In genomic region chr17:40312131-40312731, GRCh38 we compare ENCODE assay signal across 10 cellular contexts. TPM values are rescaled to one million over a fixed set of nuclear protein-coding genes. Genes with fewer than 3 reads are reported as not detected.
A peak's percentile ranks its signal among the peaks of the same experiment; 100 is the strongest.
DNase-seq lines count a peak whose midpoint lies in the region; ATAC-seq and TF ChIP-seq lines count a peak whose summit lies in the region.
"Had no signal": no experiment of that assay in that cellular context is flagged by ENCODE, and none has a peak within 500 bp of the region (broad histone marks: within the 10 kb centered on the region; RNA-seq: fewer than 3 reads in every experiment).

No MANE protein-coding gene starts in this region.

- ATAC-seq in body of pancreas = no peak
- no peak for ATAC-seq in memory B cell (ENCODE audit: low read depth)
- ATAC-seq in upper lobe of left lung (ENCODE audit: low FRiP score in 2 of 2) = no peak
- ATAC-seq in GM18511 (IDR thresholded peaks at IDR 0.05; ENCODE audit: unreplicated experiment) = no peak
- ATAC-seq in sciatic nerve = no peak
- no peak for ATAC-seq in GM19351 (IDR thresholded peaks at IDR 0.05; ENCODE audit: unreplicated experiment)

- H3K4me1 ChIP-seq in body of pancreas (peaks cover 83% of the 10 kb centered on the region), upper lobe of left lung (peaks cover 96 to 100% (median 99%) of the 10 kb centered on the region in 4 donors)

- TF ChIP-seq POLR2A in body of pancreas (IDR thresholded peaks at IDR 0.05) (no peak), upper lobe of left lung (IDR thresholded peaks at IDR 0.05) (no peak)

- H3K27me3 ChIP-seq in body of pancreas (no peaks in the 10 kb centered on the region), upper lobe of left lung (no peaks in the 10 kb centered on the region)

- H3K9me3 ChIP-seq in body of pancreas = no peaks in the 10 kb centered on the region
- H3K9me3 ChIP-seq in upper lobe of left lung = no peaks in the 10 kb centered on the region

- peak overlapping the region; percentile 75 for H3K27ac Mint-ChIP-seq in memory B cell

- H3K9me3 Mint-ChIP-seq in memory B cell = no peaks in the 10 kb centered on the region

- no peaks in the 10 kb centered on the region for H3K36me3 ChIP-seq in body of pancreas (replicated peaks in 1 of 2; ENCODE audit: insufficient read depth in 1 of 2, low read depth in 2 of 2)
- H3K36me3 ChIP-seq in upper lobe of left lung = no peaks in the 10 kb centered on the region

- peaks cover 48% of the 10 kb centered on the region for H3K4me1 Mint-ChIP-seq in memory B cell

- H3K27ac ChIP-seq in body of pancreas (peak overlapping the region in 3 of 4 donors; percentile 64 to 89 (median 78)), upper lobe of left lung (peak overlapping the region; percentile 69 to 89 (median 81))

- no peak for TF ChIP-seq EP300 in upper lobe of left lung (IDR thresholded peaks at IDR 0.05)

- 32 to 46% methylated on average over 4 to 7 of the region's 7 CpGs for WGBS in body of pancreas, 2 donors
- WGBS in upper lobe of left lung, 2 donors = 17 to 20% methylated on average over 5 to 7 of the region's 7 CpGs

- H3K4me3 ChIP-seq in body of pancreas (no peak overlapping the region), upper lobe of left lung (no peak overlapping the region)

- peak; percentile 26 for DNase-seq in activated CD4-positive, CD25-positive, alpha-beta regulatory T cell treated with anti-CD3 and anti-CD28 coated beads, Interleukin-2, amount 50 U/mL, for 72 hours
- no peak for DNase-seq in activated CD4-positive, CD25-positive, alpha-beta regulatory T cell (lab: John Stamatoyannopoulos, UW)
- DNase-seq in body of pancreas = no peak
- no peak for DNase-seq in memory B cell (ENCODE audit: low spot score in 2 of 2)
- no peak for DNase-seq in upper lobe of left lung
- no peak for DNase-seq in sciatic nerve (ENCODE audit: low spot score)
- DNase-seq: activated T-cell treated with anti-CD3 and anti-CD28 coated beads, Interleukin-2, amount 50 U/mL, for 48 hours; trophoblast cell had no signal

- TF ChIP-seq CTCF in body of pancreas (IDR thresholded peaks at IDR 0.05) (no peak), upper lobe of left lung (IDR thresholded peaks at IDR 0.05) (no peak)

- intact Hi-C loops in body of pancreas (cut with DNase I) (no loop called here), sciatic nerve (cut with DNase I) (no loop called here)

- H3K36me3 Mint-ChIP-seq in memory B cell = no peaks in the 10 kb centered on the region

- no peaks in the 10 kb centered on the region for H3K27me3 Mint-ChIP-seq in memory B cell

- no peak overlapping the region for H3K4me3 Mint-ChIP-seq in memory B cell

RNA-seq across cellular contexts. Expression of gene RARA, which starts 3.3 kb away (rescaled TPM):
- 10 to 100 TPM; 11.4 to 13.8 TPM for total RNA-seq in body of pancreas
- 10 to 100 TPM; 45.7 to 95.6 (median 85.9) TPM for total RNA-seq in upper lobe of left lung
- total RNA-seq in sciatic nerve = 74.4 TPM

RNA-seq across cellular contexts. Expression of gene CDC6, which starts 24.6 kb away (rescaled TPM):
- under 1 TPM; 0.66 to 0.78 TPM for total RNA-seq in body of pancreas
- 1 to 10 TPM; 1.1 to 5.1 (median 2.3) TPM for total RNA-seq in upper lobe of left lung
- 1.0 TPM for total RNA-seq in sciatic nerve

RNA-seq across cellular contexts. Expression of gene GJD3, which starts 52.3 kb away (rescaled TPM):
- total RNA-seq in body of pancreas = 1 to 10 TPM in 1 of 2 donors, not detected in 1; 1.3 TPM
- 1 to 10 TPM in 4 of 6 donors, not detected in 2; 1.7 to 8.4 (median 4.5) TPM for total RNA-seq in upper lobe of left lung
- total RNA-seq in sciatic nerve = not detected
